In the genomic region with DNA sequence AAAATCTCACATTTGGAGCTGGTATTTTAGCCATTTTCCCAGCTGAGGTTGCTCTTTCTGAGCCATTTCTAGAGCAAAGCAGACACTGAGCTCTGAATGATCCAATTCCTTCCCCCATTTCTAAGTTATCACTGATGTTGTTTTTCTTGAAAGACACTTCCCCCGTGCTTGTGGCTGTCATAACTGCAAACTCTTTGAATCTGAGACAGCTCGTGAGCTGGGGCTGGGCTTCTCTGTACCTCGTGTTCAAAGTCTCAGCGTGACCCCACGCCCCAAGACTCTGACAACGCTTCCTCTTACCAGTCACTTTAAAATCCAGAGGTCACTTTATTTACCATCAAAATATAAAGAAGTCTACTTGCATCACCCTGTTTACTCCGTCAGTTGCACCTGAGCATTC, we compare ENCODE assay signal across 14 cellular contexts. TPM values are rescaled to one million over a fixed set of nuclear protein-coding genes. Genes with fewer than 3 reads are reported as not detected.
DNase-seq lines count a peak whose midpoint lies in the region; ATAC-seq and TF ChIP-seq lines count a peak whose summit lies in the region.
"Had no signal": no experiment of that assay in that cellular context is flagged by ENCODE, and none has a peak within 500 bp of the region (broad histone marks: within the 10 kb centered on the region; RNA-seq: fewer than 3 reads in every experiment).

No MANE protein-coding gene starts in this region.

- peak overlapping the region; percentile 43 for H3K27ac ChIP-seq in left ventricle myocardium inferior (replicated peaks)
- peak overlapping the region; percentile 61 for H3K27ac ChIP-seq in vagina
- H3K27ac ChIP-seq: right atrium auricular region had no signal

- TF ChIP-seq CTCF in left ventricle myocardium inferior (IDR thresholded peaks at IDR 0.05; ENCODE audit: borderline replicate concordance) (no peak), vagina (IDR thresholded peaks at IDR 0.05) (no peak)

- H3K27me3 ChIP-seq in left ventricle myocardium inferior (ENCODE audit: low read depth) = no peaks in the 10 kb centered on the region
- no peaks in the 10 kb centered on the region for H3K27me3 ChIP-seq in vagina
- H3K27me3 ChIP-seq: right atrium auricular region had no signal

- H3K9me3 ChIP-seq in left ventricle myocardium inferior (replicated peaks) (no peaks in the 10 kb centered on the region), vagina (no peaks in the 10 kb centered on the region)
- H3K9me3 ChIP-seq: right atrium auricular region had no signal

- no peaks in the 10 kb centered on the region for H3K27me3 Mint-ChIP-seq in naive thymus-derived CD8-positive, alpha-beta T cell

- DNase-seq in left ventricle myocardium inferior = no peak
- no peak for DNase-seq in cardiac septum (ENCODE audit: low spot score)
- peak; percentile 85 for DNase-seq in activated effector memory CD4-positive, alpha-beta T cell treated with anti-CD3 and anti-CD28 coated beads, Interleukin-2, amount 50 U/mL, for 16 hours
- DNase-seq in naive thymus-derived CD8-positive, alpha-beta T cell = peak; percentile 39 to 88 (median 70)
- DNase-seq in vagina (ENCODE audit: extremely low spot score in 2 of 2) = no peak
- DNase-seq in NCI-H82 (lab: John Stamatoyannopoulos, UW) = no peak
- no peak for DNase-seq in NCI-H226
- DNase-seq: EL; NCI-H446 treated with DMSO at 0.1 percent for 48 hours; SHP77 treated with DMSO at 0.1 percent for 48 hours; stimulated activated naive B cell treated with anti-CD40 and anti-IgM and Interleukin-4, amounts not matched to agents 10 μg/mL and 1 μg/mL and 100 μg/mL, for 72 hours had no signal

- H3K27ac Mint-ChIP-seq in naive thymus-derived CD8-positive, alpha-beta T cell = peak overlapping the region; percentile 86 to 99 (median 96)
- H3K27ac Mint-ChIP-seq: stimulated activated naive B cell treated with anti-CD40 and anti-IgM and Interleukin-4, amounts not matched to agents 10 μg/mL and 1 μg/mL and 100 μg/mL, for 72 hours had no signal

- intact Hi-C loops in left ventricle myocardium inferior (cut with micrococcal nuclease) (no loop called here), cardiac septum (cut with DNase I) (loop anchor here (10.0 kb wide), 2 partner anchors 93 to 597 kb away; a partner anchor contains a TSS), vagina (cut with DNase I) (no loop called here)

- no peak for TF ChIP-seq POLR2A in vagina (IDR thresholded peaks at IDR 0.05)

- no peak overlapping the region for H3K4me3 ChIP-seq in left ventricle myocardium inferior
- no peak overlapping the region for H3K4me3 ChIP-seq in vagina
- H3K4me3 ChIP-seq: right atrium auricular region had no signal

- H3K36me3 Mint-ChIP-seq in naive thymus-derived CD8-positive, alpha-beta T cell = no peaks in the 10 kb centered on the region

- POLR2A ChIA-PET in naive thymus-derived CD8-positive, alpha-beta T cell (lab: Charles Lee) = interaction anchor here (0.8 to 7.0 kb wide), 6 partner anchors 10 to 135 kb away, joined by 3 to 91 read pairs (median 4); a partner anchor contains a TSS

- H3K9me3 Mint-ChIP-seq in naive thymus-derived CD8-positive, alpha-beta T cell = peaks cover 0 to 2% (median 0%) of the 10 kb centered on the region in 9 donors
- H3K9me3 Mint-ChIP-seq: stimulated activated naive B cell treated with anti-CD40 and anti-IgM and Interleukin-4, amounts not matched to agents 10 μg/mL and 1 μg/mL and 100 μg/mL, for 72 hours had no signal

- peaks cover 69 to 100% (median 97%) of the 10 kb centered on the region in 4 donors for H3K4me1 Mint-ChIP-seq in naive thymus-derived CD8-positive, alpha-beta T cell

- H3K36me3 ChIP-seq in left ventricle myocardium inferior (peaks cover 2% of the 10 kb centered on the region), vagina (no peaks in the 10 kb centered on the region)
- H3K36me3 ChIP-seq: right atrium auricular region had no signal

- peak overlapping the region; percentile 47 to 83 (median 73) for H3K4me3 Mint-ChIP-seq in naive thymus-derived CD8-positive, alpha-beta T cell
- H3K4me3 Mint-ChIP-seq: stimulated activated naive B cell treated with anti-CD40 and anti-IgM and Interleukin-4, amounts not matched to agents 10 μg/mL and 1 μg/mL and 100 μg/mL, for 72 hours had no signal

- ATAC-seq in naive thymus-derived CD8-positive, alpha-beta T cell = peak; percentile 74 to 82
- ATAC-seq in HG03045 (IDR thresholded peaks at IDR 0.05; ENCODE audit: unreplicated experiment) = no peak
- ATAC-seq: stimulated activated naive B cell treated with anti-CD40 and anti-IgM and Interleukin-4, amounts not matched to agents 10 μg/mL and 1 μg/mL and 100 μg/mL, for 72 hours had no signal

- H3K4me1 ChIP-seq in left ventricle myocardium inferior = peaks cover 72% of the 10 kb centered on the region
- peaks cover 26% of the 10 kb centered on the region for H3K4me1 ChIP-seq in vagina

RNA-seq across cellular contexts. Expression of a gene that starts 35.1 kb away (rescaled TPM):
- total RNA-seq in left ventricle myocardium inferior (not detected), cardiac septum (not detected), vagina (not detected)
- not detected for total RNA-seq in naive thymus-derived CD8-positive, alpha-beta T cell
- polyA plus RNA-seq in naive thymus-derived CD8-positive, alpha-beta T cell = under 1 TPM in 1 of 3 donors, not detected in 2; 0.62 TPM
- total RNA-seq: mononuclear cell, right atrium auricular region had no signal

Comparison
In these comparisons a context has a peak if more than half of its experiments do, and no peak if none do; other contexts are left out.
1. DNase-seq: peak in activated effector memory CD4-positive, alpha-beta T cell treated with anti-CD3 and anti-CD28 coated beads, Interleukin-2, amount 50 U/mL, for 16 hours (single experiment) and naive thymus-derived CD8-positive, alpha-beta T cell (10 of 10); none in left ventricle myocardium inferior (single experiment), cardiac septum (single experiment), vagina (0 of 2), NCI-H82 (single experiment) and NCI-H226 (single experiment).